In genomic region chr1:32072622-32073386, GRCh38 we compare ENCODE assay signal across 8 cellular contexts. TPM values are rescaled to one million over a fixed set of nuclear protein-coding genes. Genes with fewer than 3 reads are reported as not detected.
DNase-seq lines count a peak whose midpoint lies in the region; ATAC-seq lines count a peak whose summit lies in the region.

TSS of gene TMEM39B (plus strand) at chr1:32072939. CDS start at chr1:32073048, 109 bp downstream.

- no peaks in the 10 kb centered on the region for H3K9me3 ChIP-seq in HUES48 (ENCODE audit: control insufficient read depth, insufficient read depth, low read length)
- no peaks in the 10 kb centered on the region for H3K9me3 ChIP-seq in NT2/D1 (ENCODE audit: insufficient read depth, low read length)
- H3K9me3 ChIP-seq in mesenchymal stem cell (ENCODE audit: control insufficient read depth, low read length), result no peaks in the 10 kb centered on the region

- H2BK5ac ChIP-seq in mesenchymal stem cell (ENCODE audit: low read depth, low read length, poor library complexity, severe bottlenecking), result peak within 1 kb of the TSS; percentile 91

- no peaks in the 10 kb centered on the region for H3K27me3 Mint-ChIP-seq in effector memory CD8-positive, alpha-beta T cell

- peaks cover 28% of the 10 kb centered on the region for H3K36me3 Mint-ChIP-seq in effector memory CD8-positive, alpha-beta T cell (ENCODE audit: insufficient read depth)

- H3K27ac ChIP-seq in HUES48 (ENCODE audit: low read depth, low read length), result peak within 1 kb of the TSS; percentile 99
- H3K27ac ChIP-seq in mesenchymal stem cell (ENCODE audit: low read length, poor library complexity, severe bottlenecking), result peak within 1 kb of the TSS; percentile 91

- peak within 1 kb of the TSS in 1 of 2 experiments; percentile 16 for H3K23ac ChIP-seq in mesenchymal stem cell (ENCODE audit: low read length in 2 of 2)

- peak within 1 kb of the TSS; percentile 89 to 98 for H3K4me3 Mint-ChIP-seq in effector memory CD8-positive, alpha-beta T cell

- DNase-seq in Caki2 (ENCODE audit: low read depth) (peak; percentile 95), NT2/D1 (ENCODE audit: low read depth, low spot score) (peak; percentile 98), mesenchymal stem cell (peak; percentile 96)
- peak in 2 of 3 experiments; percentile 84 to 88 for DNase-seq in activated CD8-positive, alpha-beta memory T cell treated with anti-CD3 and anti-CD28 coated beads for 48 hours (ENCODE audit: low read depth in 2 of 3, low spot score in 2 of 3)
- peak; percentile 89 to 90 (median 90) for DNase-seq in effector memory CD8-positive, alpha-beta T cell
- peak; percentile 89 for DNase-seq in stimulated activated CD8-positive, alpha-beta memory T cell treated with anti-CD3 and anti-CD28 coated beads, Interleukin-12 subunit alpha, Interleukin-12 subunit beta, amount 100 ng/mL, for 4 hours (ENCODE audit: low read depth)

- H2AFZ ChIP-seq in mesenchymal stem cell (ENCODE audit: low read depth, low read length), result peak within 1 kb of the TSS; percentile 79

- in situ Hi-C loops in Caki2 (cut with HindIII; ENCODE audit: low pct_unique_long_range_greater_than_20kb, low sequenced_read_pairs), result no loop called here

- peaks cover 22% of the 10 kb centered on the region for H3K4me1 ChIP-seq in HUES48 (ENCODE audit: control insufficient read depth, insufficient read depth, low read length)
- peaks cover 12% of the 10 kb centered on the region for H3K4me1 ChIP-seq in NT2/D1 (ENCODE audit: insufficient read depth, insufficient read length)
- H3K4me1 ChIP-seq in mesenchymal stem cell (ENCODE audit: control insufficient read depth, insufficient read depth, low read depth, low read length), result peaks cover 16% of the 10 kb centered on the region

- H4K8ac ChIP-seq in mesenchymal stem cell (ENCODE audit: low read length), result peak within 1 kb of the TSS; percentile 93

- H3K27me3 ChIP-seq in HUES48 (ENCODE audit: control insufficient read depth, insufficient read depth, low read length) (no peaks in the 10 kb centered on the region), NT2/D1 (ENCODE audit: insufficient read depth, insufficient read length) (no peaks in the 10 kb centered on the region), mesenchymal stem cell (ENCODE audit: control insufficient read depth in 1 of 2, insufficient read depth in 1 of 2, low read length in 2 of 2) (no peaks in the 10 kb centered on the region)

- WGBS in mesenchymal stem cell, result under 1% methylated on average over 70 of the region's 73 CpGs

- peak within 1 kb of the TSS in 1 of 2 experiments; percentile 92 for H2BK12ac ChIP-seq in mesenchymal stem cell (ENCODE audit: low read length in 2 of 2)

- no peaks in the 10 kb centered on the region for H3K9me3 Mint-ChIP-seq in effector memory CD8-positive, alpha-beta T cell

- peak within 1 kb of the TSS; percentile 86 for H2BK120ac ChIP-seq in mesenchymal stem cell (ENCODE audit: low read depth, low read length)

- peak within 1 kb of the TSS; percentile 71 to 99 for H3K4ac ChIP-seq in mesenchymal stem cell (ENCODE audit: low read depth in 1 of 2, low read length in 2 of 2)

- H3K4me3 ChIP-seq in HUES48 (ENCODE audit: low read depth, low read length) (peak within 1 kb of the TSS; percentile 99), NT2/D1 (ENCODE audit: insufficient read length, low read depth) (peak within 1 kb of the TSS; percentile 95), mesenchymal stem cell (ENCODE audit: insufficient read depth in 1 of 2, low read depth in 1 of 2, low read length in 2 of 2) (peak within 1 kb of the TSS; percentile 83 to 92)

- ATAC-seq in GM21390 (IDR thresholded peaks at IDR 0.05; ENCODE audit: unreplicated experiment), result peak; percentile 87
- ATAC-seq in effector memory CD8-positive, alpha-beta T cell (replicated peaks), result peak; percentile 88

- peak within 1 kb of the TSS; percentile 87 for H2BK15ac ChIP-seq in mesenchymal stem cell (ENCODE audit: low read depth, poor library complexity, severe bottlenecking)

- no peak within 1 kb of the TSS for H2AK5ac ChIP-seq in mesenchymal stem cell (ENCODE audit: low read length, severe bottlenecking)

- H3K4me2 ChIP-seq in mesenchymal stem cell (ENCODE audit: low read length, poor library complexity, severe bottlenecking), result peak within 1 kb of the TSS; percentile 70

- H3K14ac ChIP-seq in mesenchymal stem cell (ENCODE audit: low read length in 2 of 2), result peak within 1 kb of the TSS in 1 of 2 experiments; percentile 99

- H3K18ac ChIP-seq in mesenchymal stem cell (ENCODE audit: low read depth in 1 of 2, low read length in 2 of 2), result peak within 1 kb of the TSS; percentile 98

- H4K91ac ChIP-seq in mesenchymal stem cell (ENCODE audit: low read length), result peak within 1 kb of the TSS; percentile 98

- peaks cover 27% of the 10 kb centered on the region for H3K36me3 ChIP-seq in HUES48 (ENCODE audit: control insufficient read depth, insufficient read depth, low read length)
- H3K36me3 ChIP-seq in NT2/D1 (ENCODE audit: insufficient read depth, insufficient read length, low read length), result peaks cover 41% of the 10 kb centered on the region
- H3K36me3 ChIP-seq in mesenchymal stem cell (ENCODE audit: control insufficient read depth in 1 of 2, insufficient read depth in 2 of 2, low read depth in 1 of 2, low read length in 2 of 2), result peaks cover 20 to 31% of the 10 kb centered on the region in 2 experiments

- H3K9ac ChIP-seq in HUES48 (ENCODE audit: low read depth, low read length), result peak within 1 kb of the TSS; percentile 95
- H3K9ac ChIP-seq in NT2/D1 (ENCODE audit: insufficient read length, low read depth), result peak within 1 kb of the TSS; percentile 99
- peak within 1 kb of the TSS; percentile 92 for H3K9ac ChIP-seq in mesenchymal stem cell (ENCODE audit: low read length)

- H3K4me1 Mint-ChIP-seq in effector memory CD8-positive, alpha-beta T cell (ENCODE audit: low read depth in 2 of 2), result peaks cover 19 to 23% of the 10 kb centered on the region in 2 donors

- H3K79me1 ChIP-seq in mesenchymal stem cell (replicated peaks; ENCODE audit: low read length, poor library complexity, severe bottlenecking), result peaks cover 24% of the 10 kb centered on the region

- H3K27ac Mint-ChIP-seq in effector memory CD8-positive, alpha-beta T cell, result peak within 1 kb of the TSS; percentile 91 to 95

RNA-seq across cellular contexts. Expression of gene TMEM39B, which starts in this region (rescaled TPM):
- 7.0 and 8.0 TPM in 2 replicates for total RNA-seq in Caki2 (2014; rRNA removed; shearing (Covaris generic); ENCODE audit: low replicate concordance)
- 13.7 TPM for polyA plus RNA-seq in mesenchymal stem cell (2013, experiment 1 of 2)
- 13.0 TPM for polyA plus RNA-seq in mesenchymal stem cell (2013, experiment 2 of 2)

Comparison
In these comparisons a context has a peak if more than half of its experiments do, and no peak if none do; other contexts are left out.
1. Peak in every context shown above with its lines: DNase-seq, ATAC-seq, H3K4me3 ChIP-seq and H3K27ac ChIP-seq.